ENCODE assay signal across 16 cellular contexts in genomic region chr6:17031961-17032360, GRCh38.
A peak's percentile ranks its signal among the peaks of the same experiment; 100 is the strongest.
DNase-seq lines count a peak whose midpoint lies in the region; TF ChIP-seq lines count a peak whose summit lies in the region.
"Had no signal": no experiment of that assay in that cellular context is flagged by ENCODE, and none has a peak within 500 bp of the region (broad histone marks: within the 10 kb centered on the region; RNA-seq: fewer than 3 reads in every experiment).

No MANE protein-coding gene starts in this region.

- TF ChIP-seq CTCF in esophagus muscularis mucosa (IDR thresholded peaks at IDR 0.05), result no peak
- no peak for TF ChIP-seq CTCF in mesothelial cell of epicardium (IDR thresholded peaks at IDR 0.05; ENCODE audit: unreplicated experiment)

- H3K9me3 ChIP-seq in SJCRH30 (replicated peaks) (no peaks in the 10 kb centered on the region), esophagus muscularis mucosa (no peaks in the 10 kb centered on the region)

- TF ChIP-seq POLR2A in esophagus muscularis mucosa (IDR thresholded peaks at IDR 0.05; ENCODE audit: low read depth), result no peak

- no peaks in the 10 kb centered on the region for H3K36me3 Mint-ChIP-seq in mesothelial cell of epicardium
- H3K36me3 Mint-ChIP-seq in activated T-helper 2 cell treated with anti-CD3 and anti-CD28 coated beads, Interferon-gamma antibody, Interleukin-2, Interleukin-4, amounts not matched to agents 10 μg/mL and 5 μg/mL and 100 μg/mL, durations not matched to agents 14 hours and 24 hours and 36 hours (ENCODE audit: low read depth), result no peaks in the 10 kb centered on the region
- H3K36me3 Mint-ChIP-seq: neural progenitor cell had no signal

- H3K27me3 Mint-ChIP-seq in mesothelial cell of epicardium (ENCODE audit: low read depth), result peaks cover 13% of the 10 kb centered on the region
- peaks cover 10% of the 10 kb centered on the region for H3K27me3 Mint-ChIP-seq in activated T-helper 2 cell treated with anti-CD3 and anti-CD28 coated beads, Interferon-gamma antibody, Interleukin-2, Interleukin-4, amounts not matched to agents 10 μg/mL and 5 μg/mL and 100 μg/mL, durations not matched to agents 14 hours and 24 hours and 36 hours (ENCODE audit: low read depth)
- H3K27me3 Mint-ChIP-seq: activated B cell treated with CpG ODN at 0.5 μM for 24 hours had no signal

- WGBS in esophagus muscularis mucosa, result 82% methylated on average over 16 of the region's 19 CpGs

- H3K4me3 Mint-ChIP-seq in mesothelial cell of epicardium, result no peak overlapping the region
- no peak overlapping the region for H3K4me3 Mint-ChIP-seq in activated T-helper 2 cell treated with anti-CD3 and anti-CD28 coated beads, Interferon-gamma antibody, Interleukin-2, Interleukin-4, amounts not matched to agents 10 μg/mL and 5 μg/mL and 100 μg/mL, durations not matched to agents 14 hours and 24 hours and 36 hours (ENCODE audit: low read depth)
- H3K4me3 Mint-ChIP-seq: activated B cell treated with CpG ODN at 0.5 μM for 24 hours, neural progenitor cell had no signal

- H3K4me3 ChIP-seq in SJCRH30 (peak overlapping the region; percentile 36), esophagus muscularis mucosa (no peak overlapping the region)
- H3K4me3 ChIP-seq: cardiac muscle cell, hepatocyte, neural progenitor cell had no signal

- intact Hi-C loops in esophagus muscularis mucosa (cut with DNase I), result no loop called here
- intact Hi-C loops in activated T-helper 2 cell treated with anti-CD3 and anti-CD28 coated beads, Interferon-gamma antibody, Interleukin-2, Interleukin-4, amounts not matched to agents 10 μg/mL and 5 μg/mL and 100 μg/mL, durations not matched to agents 14 hours and 24 hours and 36 hours (cut with micrococcal nuclease), result no loop called here

- no peaks in the 10 kb centered on the region for H3K27me3 ChIP-seq in SJCRH30
- H3K27me3 ChIP-seq in esophagus muscularis mucosa, result no peaks in the 10 kb centered on the region
- H3K27me3 ChIP-seq: hepatocyte, neural progenitor cell had no signal

- H3K4me1 ChIP-seq in SJCRH30 (0 out of 2 replicates have a peak, but pooled peaks cover 3% of the 10 kb centered on the region), esophagus muscularis mucosa (peaks cover 13 to 23% (median 21%) of the 10 kb centered on the region in 4 donors)
- H3K4me1 ChIP-seq: neural progenitor cell had no signal

- H3K27ac Mint-ChIP-seq in mesothelial cell of epicardium, result peak overlapping the region; percentile 92
- no peak overlapping the region for H3K27ac Mint-ChIP-seq in activated T-helper 2 cell treated with anti-CD3 and anti-CD28 coated beads, Interferon-gamma antibody, Interleukin-2, Interleukin-4, amounts not matched to agents 10 μg/mL and 5 μg/mL and 100 μg/mL, durations not matched to agents 14 hours and 24 hours and 36 hours
- H3K27ac Mint-ChIP-seq: activated B cell treated with CpG ODN at 0.5 μM for 24 hours, neural progenitor cell had no signal

- peaks cover 23% of the 10 kb centered on the region for H3K4me1 Mint-ChIP-seq in mesothelial cell of epicardium
- no peaks in the 10 kb centered on the region for H3K4me1 Mint-ChIP-seq in activated T-helper 2 cell treated with anti-CD3 and anti-CD28 coated beads, Interferon-gamma antibody, Interleukin-2, Interleukin-4, amounts not matched to agents 10 μg/mL and 5 μg/mL and 100 μg/mL, durations not matched to agents 14 hours and 24 hours and 36 hours (ENCODE audit: low read depth)
- H3K4me1 Mint-ChIP-seq: activated B cell treated with CpG ODN at 0.5 μM for 24 hours had no signal

- H3K27ac ChIP-seq in SJCRH30 (no peak overlapping the region), esophagus muscularis mucosa (replicated peaks in 1 of 4) (peak overlapping the region; percentile 78 to 83 (median 80)), temporal lobe (ENCODE audit: low read depth, low read length) (peak overlapping the region; percentile 76)
- H3K27ac ChIP-seq: C4-2B, cardiac muscle cell, neural progenitor cell had no signal

- DNase-seq in SJCRH30, result peak; percentile 8 to 9
- DNase-seq in esophagus muscularis mucosa (ENCODE audit: extremely low spot score), result peak; percentile 45
- no peak for DNase-seq in mesothelial cell of epicardium (ENCODE audit: low spot score in 2 of 2, unreplicated experiment in 2 of 2)
- no peak for DNase-seq in GM03348 (ENCODE audit: low spot score)
- no peak for DNase-seq in activated T-helper 2 cell treated with anti-CD3 and anti-CD28 coated beads, Interferon-gamma antibody, Interleukin-2, Interleukin-4, amounts not matched to agents 10 μg/mL and 5 μg/mL and 100 μg/mL, durations not matched to agents 14 hours and 24 hours and 36 hours (ENCODE audit: low spot score)
- no peak for DNase-seq in NCI-H1417 (lab: John Stamatoyannopoulos, UW)
- DNase-seq: activated B cell treated with CpG ODN at 0.5 μM for 24 hours, DND-41, Kasumi-1, NCI-H1436 treated with DMSO at 0.1 percent for 48 hours, NCI-H446 had no signal

- TF ChIP-seq EP300 in esophagus muscularis mucosa (IDR thresholded peaks at IDR 0.05), result no peak

- H3K9me3 Mint-ChIP-seq in mesothelial cell of epicardium, result peaks cover 7% of the 10 kb centered on the region
- H3K9me3 Mint-ChIP-seq in activated T-helper 2 cell treated with anti-CD3 and anti-CD28 coated beads, Interferon-gamma antibody, Interleukin-2, Interleukin-4, amounts not matched to agents 10 μg/mL and 5 μg/mL and 100 μg/mL, durations not matched to agents 14 hours and 24 hours and 36 hours, result no peaks in the 10 kb centered on the region
- H3K9me3 Mint-ChIP-seq: activated B cell treated with CpG ODN at 0.5 μM for 24 hours, neural progenitor cell had no signal

- H3K36me3 ChIP-seq in SJCRH30 (no peaks in the 10 kb centered on the region), esophagus muscularis mucosa (no peaks in the 10 kb centered on the region)
- H3K36me3 ChIP-seq: cardiac muscle cell, neural progenitor cell had no signal

Comparison
In these comparisons a context has a peak if more than half of its experiments do, and no peak if none do; other contexts are left out.
1. DNase-seq: peak in SJCRH30 (2 of 2) and esophagus muscularis mucosa (single experiment); none in mesothelial cell of epicardium (0 of 2), GM03348 (single experiment), activated T-helper 2 cell treated with anti-CD3 and anti-CD28 coated beads, Interferon-gamma antibody, Interleukin-2, Interleukin-4, amounts not matched to agents 10 μg/mL and 5 μg/mL and 100 μg/mL, durations not matched to agents 14 hours and 24 hours and 36 hours (single experiment) and NCI-H1417 (0 of 3).